Comparison of ENCODE assay signal across 8 cellular contexts in genomic region chr11:3840870-3841425, GRCh38. TPM values are rescaled to one million over a fixed set of nuclear protein-coding genes. Genes with fewer than 3 reads are reported as not detected.
DNase-seq lines count a peak whose midpoint lies in the region; ATAC-seq and TF ChIP-seq lines count a peak whose summit lies in the region.

RHOG (minus strand) TSS chr11:3840959; CDS start chr11:3828138, 12,821 bp downstream.

- H3K27ac Mint-ChIP-seq in immature natural killer cell: peak within 1 kb of the TSS; percentile 92 to 98 (median 96)

- peak; percentile 51 to 53 for DNase-seq in NCI-H2081 (lab: John Stamatoyannopoulos, UW)
- no peak for DNase-seq in NCI-H2081 treated with DMSO at 0.1 percent for 48 hours (lab: John Stamatoyannopoulos, UW)
- DNase-seq in KG1 (lab: John Stamatoyannopoulos, UW): peak; percentile 89
- peak in 1 of 2 donors; percentile 90 for DNase-seq in cardiac fibroblast (ENCODE audit: low read depth in 2 of 2)
- DNase-seq in immature natural killer cell: peak; percentile 70 to 76 (median 76)
- DNase-seq in spleen: peak; percentile 97

- H3K27ac ChIP-seq in SU-DHL-6 (ENCODE audit: low read depth, low read length) (peak within 1 kb of the TSS; percentile 91), spleen (peak within 1 kb of the TSS; percentile 97 to 100 (median 98))

- peak; percentile 24 for ATAC-seq in GM21786 (IDR thresholded peaks at IDR 0.05; ENCODE audit: unreplicated experiment)

- H2AFZ ChIP-seq in SU-DHL-6 (ENCODE audit: low read depth, low read length, severe bottlenecking): peak within 1 kb of the TSS; percentile 96

- intact Hi-C loops in spleen (cut with DNase I; ENCODE audit: low total_unique reads): no loop called here

- H3K36me3 ChIP-seq in SU-DHL-6 (ENCODE audit: low read length) (no peaks in the 10 kb centered on the region), spleen (peaks cover 0 to 4% (median 0%) of the 10 kb centered on the region in 6 donors)

- no peaks in the 10 kb centered on the region for H3K9me3 ChIP-seq in SU-DHL-6 (ENCODE audit: insufficient read depth, low read length)
- no peaks in the 10 kb centered on the region for H3K9me3 ChIP-seq in spleen

- peak within 1 kb of the TSS; percentile 88 to 97 (median 92) for H3K4me3 Mint-ChIP-seq in immature natural killer cell

- TF ChIP-seq POLR2A in spleen (IDR thresholded peaks at IDR 0.05): peak in 1 of 3 donors; percentile 34

- peaks cover 14% of the 10 kb centered on the region for H3F3A ChIP-seq in SU-DHL-6 (ENCODE audit: insufficient read depth)

- H3K9ac ChIP-seq in SU-DHL-6 (ENCODE audit: low read length): peak within 1 kb of the TSS; percentile 83

- 0 to 1% (median 0%) methylated on average over 7 to 38 of the region's 42 CpGs for WGBS in spleen, 5 donors

- H3K4me1 ChIP-seq in spleen: peaks cover 30 to 54% (median 45%) of the 10 kb centered on the region in 6 donors

- no peaks in the 10 kb centered on the region for H3K36me3 Mint-ChIP-seq in immature natural killer cell

- peak within 1 kb of the TSS; percentile 74 for H3K4me3 ChIP-seq in SU-DHL-6 (ENCODE audit: insufficient read depth, low read length, poor library complexity, severe bottlenecking)
- H3K4me3 ChIP-seq in cardiac fibroblast (replicated peaks in 1 of 2; ENCODE audit: low read depth in 2 of 2, low read length in 2 of 2): peak within 1 kb of the TSS; percentile 73 to 75
- peak within 1 kb of the TSS; percentile 70 to 96 (median 82) for H3K4me3 ChIP-seq in spleen

- no peaks in the 10 kb centered on the region; the same call in 1 of the 2 replicates for H4K20me1 ChIP-seq in SU-DHL-6 (ENCODE audit: low read depth, low read length)

- H3K79me2 ChIP-seq in SU-DHL-6 (ENCODE audit: insufficient read depth, low read length): peaks cover 46% of the 10 kb centered on the region

- peaks cover 52 to 53% of the 10 kb centered on the region in 2 donors for H3K4me1 Mint-ChIP-seq in immature natural killer cell

- H3K27me3 ChIP-seq in SU-DHL-6 (ENCODE audit: low read length) (no peaks in the 10 kb centered on the region), spleen (replicated peaks in 1 of 7) (no peaks in the 10 kb centered on the region)

- TF ChIP-seq CTCF in SU-DHL-6 (IDR thresholded peaks at IDR 0.05; ENCODE audit: insufficient read depth, low read length, poor library complexity, severe bottlenecking): no peak
- TF ChIP-seq CTCF in cardiac fibroblast (IDR thresholded peaks at IDR 0.05; ENCODE audit: low read depth, low read length): no peak
- TF ChIP-seq CTCF in spleen (IDR thresholded peaks at IDR 0.05 in 8 of 11, conservative IDR thresholded peaks at IDR 0.05 in 3 of 11): no peak

- peak within 1 kb of the TSS; percentile 82 for H3K4me2 ChIP-seq in SU-DHL-6 (ENCODE audit: low read depth, low read length, poor library complexity, severe bottlenecking)

- H3K9me3 Mint-ChIP-seq in immature natural killer cell: no peaks in the 10 kb centered on the region

- H3K27me3 Mint-ChIP-seq in immature natural killer cell (ENCODE audit: low read depth in 3 of 3): peaks cover 16 to 19% (median 18%) of the 10 kb centered on the region in 3 donors

- no peaks in the 10 kb centered on the region for H3K9me2 ChIP-seq in SU-DHL-6 (replicated peaks; ENCODE audit: insufficient read depth, low read length)

RNA-seq across cellular contexts. Expression of gene RHOG, which starts in this region (rescaled TPM):
- 100 to 1,000 TPM; 167 to 292 (median 199) TPM for polyA plus RNA-seq in immature natural killer cell
- 100 to 1,000 TPM; 144 to 256 (median 155) TPM for total RNA-seq in spleen
- 100 to 1,000 TPM; 102 to 142 (median 107) TPM for polyA plus RNA-seq in spleen
